Comparison of ENCODE assay signal across 15 cellular contexts in genomic region chr2:218036371-218036770, GRCh38. TPM values are rescaled to one million over a fixed set of nuclear protein-coding genes. Genes with fewer than 3 reads are reported as not detected.
DNase-seq lines count a peak whose midpoint lies in the region; TF ChIP-seq lines count a peak whose summit lies in the region.
"Had no signal": no experiment of that assay in that cellular context is flagged by ENCODE, and none has a peak within 500 bp of the region (broad histone marks: within the 10 kb centered on the region; RNA-seq: fewer than 3 reads in every experiment).

No MANE protein-coding gene starts in this region.

- H2BK120ac ChIP-seq in neuronal stem cell (ENCODE audit: low read depth, low read length) = no peak overlapping the region

- H4K91ac ChIP-seq in neuronal stem cell (ENCODE audit: low read depth, low read length, poor library complexity) = no peak overlapping the region

- no peak overlapping the region for H2BK5ac ChIP-seq in neuronal stem cell (ENCODE audit: low read length)

- no peaks in the 10 kb centered on the region for H3K79me1 ChIP-seq in neuronal stem cell (ENCODE audit: low read depth, low read length)

- H3K9me3 ChIP-seq in AG04450 (ENCODE audit: control insufficient read depth, insufficient read depth, low read length) (no peaks in the 10 kb centered on the region; the same call in 1 of the 2 replicates), neuronal stem cell (replicated peaks in 1 of 2; ENCODE audit: control insufficient read depth in 2 of 2, insufficient read depth in 1 of 2, low read depth in 1 of 2, low read length in 2 of 2) (no peaks in the 10 kb centered on the region)
- H3K9me3 ChIP-seq: vagina had no signal

- no peak overlapping the region for H3K4ac ChIP-seq in neuronal stem cell (ENCODE audit: low read length)

- no peak overlapping the region for H3K27ac ChIP-seq in AG04450 (ENCODE audit: low read depth, low read length)
- H3K27ac ChIP-seq in neuronal stem cell (replicated peaks; ENCODE audit: low read length) = no peak overlapping the region
- H3K27ac ChIP-seq: vagina had no signal

- H3K18ac ChIP-seq in neuronal stem cell (ENCODE audit: low read length) = no peak overlapping the region

- no peak overlapping the region for H2AK5ac ChIP-seq in neuronal stem cell (ENCODE audit: low read depth, low read length)

- CTCF ChIA-PET in AG04450 (lab: Charles Lee) = interaction anchor here (0.9 to 11.9 kb wide), 2 partner anchors 31 to 248 kb away, joined by 3 to 145 read pairs; no protein-coding TSS in a partner anchor

- H3K36me3 ChIP-seq in neuronal stem cell (replicated peaks in 1 of 2; ENCODE audit: control insufficient read depth in 2 of 2, insufficient read depth in 2 of 2, low read length in 2 of 2) = no peaks in the 10 kb centered on the region
- H3K36me3 ChIP-seq: vagina had no signal

- no peak overlapping the region for H2AFZ ChIP-seq in neuronal stem cell (ENCODE audit: low read length)

- no peak overlapping the region for H3K4me2 ChIP-seq in neuronal stem cell (ENCODE audit: insufficient read depth, low read length, poor library complexity, severe bottlenecking)

- no peak overlapping the region for H3K23ac ChIP-seq in neuronal stem cell (ENCODE audit: low read depth, low read length, poor library complexity)

- H3K4me1 ChIP-seq in neuronal stem cell (ENCODE audit: control insufficient read depth in 2 of 2, insufficient read depth in 1 of 2, low read depth in 1 of 2, low read length in 2 of 2) = peaks cover 0 to 4% of the 10 kb centered on the region in 2 donors

- TF ChIP-seq CTCF in AG04450 (IDR thresholded peaks at IDR 0.05; ENCODE audit: low read depth, low read length) = peak; percentile 18; the same call in 1 of the 2 replicates
- peak; percentile 20 for TF ChIP-seq CTCF in GM10266 (IDR thresholded peaks at IDR 0.05; ENCODE audit: control insufficient read depth, insufficient read depth, low read depth, missing control alignments)
- TF ChIP-seq CTCF in choroid plexus epithelial cell (conservative IDR thresholded peaks at IDR 0.05; ENCODE audit: low read depth, low read length) = peak; percentile 39

- no peak overlapping the region for H2BK15ac ChIP-seq in neuronal stem cell (ENCODE audit: low read length)

- H3K14ac ChIP-seq in neuronal stem cell (ENCODE audit: low read length) = no peak overlapping the region

- H2BK12ac ChIP-seq in neuronal stem cell (ENCODE audit: low read length) = no peak overlapping the region

- H3K4me3 ChIP-seq in AG04450 (ENCODE audit: low read depth, low read length) = no peak overlapping the region
- no peak overlapping the region for H3K4me3 ChIP-seq in choroid plexus epithelial cell (ENCODE audit: low read depth, low read length)
- H3K4me3 ChIP-seq in neuronal stem cell (ENCODE audit: low read length in 2 of 2) = no peak overlapping the region
- H3K4me3 ChIP-seq: vagina had no signal

- no peak for DNase-seq in AG04450 (ENCODE audit: low read depth, low spot score)
- DNase-seq in GM10266 (ENCODE audit: extremely low spot score) = peak; percentile 20
- peak; percentile 34 for DNase-seq in NAMALWA (ENCODE audit: low spot score)
- DNase-seq in choroid plexus epithelial cell (ENCODE audit: low read depth) = peak; percentile 23
- DNase-seq in GM03348 (ENCODE audit: low spot score) = no peak
- no peak for DNase-seq in neuronal stem cell (ENCODE audit: low spot score)
- no peak for DNase-seq in SHP77 treated with DMSO at 0.1 percent for 48 hours (lab: John Stamatoyannopoulos, UW)
- DNase-seq in NCI-H1417 treated with DMSO at 0.1 percent for 48 hours (lab: John Stamatoyannopoulos, UW) = no peak
- DNase-seq: activated naive CD4-positive, alpha-beta T cell treated with anti-CD3 and anti-CD28 coated beads, Interleukin-2, amount 50 U/mL, for 16 hours; C1 segment of cervical spinal cord; NCI-H146; NCI-H510A treated with DMSO at 0.1 percent for 48 hours; RPMI8226; stimulated activated naive CD8-positive, alpha-beta T cell treated with anti-CD3 and anti-CD28 coated beads, Interleukin-15, Interleukin-2, amounts not matched to agents 100 U/mL and 50 U/mL, for 24 hours had no signal

- H4K8ac ChIP-seq in neuronal stem cell (ENCODE audit: low read depth, low read length) = no peak overlapping the region

- POLR2A ChIA-PET in AG04450 (lab: Yijun Ruan, JAX) = no interaction called here

- WGBS in neuronal stem cell (ENCODE audit: extremely low coverage in 2 of 2, insufficient read length in 2 of 2, insufficient replicate concordance in 1 of 2), 2 donors = no CpG with 5 or more reads among the region's 5 CpGs

- H3K9ac ChIP-seq in neuronal stem cell (ENCODE audit: low read depth, low read length, poor library complexity) = no peak overlapping the region

- H3K27me3 ChIP-seq in AG04450 (ENCODE audit: control insufficient read depth, insufficient read depth, low read length) (peaks cover 34% of the 10 kb centered on the region), neuronal stem cell (ENCODE audit: control insufficient read depth in 3 of 3, insufficient read depth in 3 of 3, low read depth in 1 of 3, low read length in 3 of 3) (peaks cover 6 to 31% (median 23%) of the 10 kb centered on the region in 3 experiments)
- H3K27me3 ChIP-seq: vagina had no signal

RNA-seq across cellular contexts. Expression of gene RUFY4, which starts 32.7 kb away (rescaled TPM):
- polyA plus RNA-seq in AG04450 (2011; rRNA removed) = not detected in 2 replicates
- not detected in 2 replicates for polyA minus RNA-seq in AG04450 (2011; rRNA and poly(A)+ RNA removed)
- not detected for polyA plus RNA-seq in neuronal stem cell (2013, experiment 1 of 2)
- 0.08 TPM for polyA plus RNA-seq in neuronal stem cell (2013, experiment 2 of 2)

RNA-seq across cellular contexts. Expression of gene TNS1, which starts 33.6 kb away (rescaled TPM):
- 19.7 and 27.9 TPM in 2 replicates for polyA plus RNA-seq in AG04450 (2011; rRNA removed)
- polyA minus RNA-seq in AG04450 (2011; rRNA and poly(A)+ RNA removed) = 84.1 and 119 TPM in 2 replicates
- 1.1 TPM for polyA plus RNA-seq in neuronal stem cell (2013, experiment 1 of 2)
- 1.3 TPM for polyA plus RNA-seq in neuronal stem cell (2013, experiment 2 of 2)

Comparison
In these comparisons a context has a peak if more than half of its experiments do, and no peak if none do; other contexts are left out.
1. DNase-seq: peak in GM10266 (single experiment), NAMALWA (single experiment) and choroid plexus epithelial cell (single experiment); none in AG04450 (single experiment), GM03348 (single experiment), neuronal stem cell (single experiment), SHP77 treated with DMSO at 0.1 percent for 48 hours (single experiment) and NCI-H1417 treated with DMSO at 0.1 percent for 48 hours (single experiment).
2. Peak in every context shown above with its lines, with median percentiles within 50 percentile points of each other: CTCF ChIP-seq.